ENCODE assay signal across 7 cellular contexts in genomic region chr4:169010125-169011023, GRCh38. TPM values are rescaled to one million over a fixed set of nuclear protein-coding genes. Genes with fewer than 3 reads are reported as not detected.
DNase-seq lines count a peak whose midpoint lies in the region; ATAC-seq and TF ChIP-seq lines count a peak whose summit lies in the region.

Gene CBR4 (minus strand): TSS chr4:169010255. CDS start chr4:169010089, 166 bp downstream.

- H3K27me3 ChIP-seq in hepatocyte, result no peaks in the 10 kb centered on the region

- peaks cover 27% of the 10 kb centered on the region for H3K79me2 ChIP-seq in hepatocyte

- no peaks in the 10 kb centered on the region for H3K36me3 ChIP-seq in hepatocyte (replicated peaks; ENCODE audit: insufficient read depth, low read depth)

- H3K4me1 ChIP-seq in hepatocyte (ENCODE audit: insufficient read depth), result peaks cover 31% of the 10 kb centered on the region

- no peaks in the 10 kb centered on the region for H3K9me3 ChIP-seq in hepatocyte (ENCODE audit: low read depth)

- DNase-seq in NCI-H2029 (lab: John Stamatoyannopoulos, UW) (peak; percentile 94), T-helper 9 cell (peak; percentile 89), astrocyte of the hippocampus (ENCODE audit: low read depth, low spot score) (peak; percentile 100), hepatocyte (ENCODE audit: low spot score) (peak; percentile 98), retina (peak; percentile 99)

- H3K4me2 ChIP-seq in hepatocyte, result peak within 1 kb of the TSS; percentile 90

- peak; percentile 97 for ATAC-seq in GM18502 (IDR thresholded peaks at IDR 0.05; ENCODE audit: poor library complexity, unreplicated experiment)
- peak; percentile 97 for ATAC-seq in HG02973 (IDR thresholded peaks at IDR 0.05; ENCODE audit: unreplicated experiment)

- no peak for TF ChIP-seq CTCF in hepatocyte (IDR thresholded peaks at IDR 0.05; ENCODE audit: poor library complexity)

- H3K9me2 ChIP-seq in hepatocyte (replicated peaks; ENCODE audit: insufficient read depth), result no peaks in the 10 kb centered on the region

- no peaks in the 10 kb centered on the region for H4K20me1 ChIP-seq in hepatocyte (ENCODE audit: insufficient read depth, poor library complexity, severe bottlenecking)

- H3K27ac ChIP-seq in hepatocyte, result peak within 1 kb of the TSS; percentile 92

- peak within 1 kb of the TSS; percentile 72 for H2AFZ ChIP-seq in hepatocyte

- H3K4me3 ChIP-seq in hepatocyte, result peak within 1 kb of the TSS; percentile 49

- WGBS in hepatocyte (ENCODE audit: low lambda C conversion rate, missing lambda C conversion rate), result 1% methylated on average over 52 of the region's 54 CpGs

RNA-seq across cellular contexts. Expression of gene CBR4, which starts in this region (rescaled TPM):
- total RNA-seq in hepatocyte, result 24.1 and 26.9 TPM in 2 replicates
- 18.5 and 21.2 TPM in 2 replicates for polyA plus RNA-seq in hepatocyte

Comparison
In these comparisons a context has a peak if more than half of its experiments do, and no peak if none do; other contexts are left out.
1. Peak in every context shown above with its lines: DNase-seq, ATAC-seq, H3K4me3 ChIP-seq and H3K27ac ChIP-seq.